ENCODE assay signal across 9 cellular contexts in genomic region chr11:68841718-68842426, GRCh38. TPM values are rescaled to one million over a fixed set of nuclear protein-coding genes. Genes with fewer than 3 reads are reported as not detected.
DNase-seq lines count a peak whose midpoint lies in the region; ATAC-seq, FAIRE-seq and TF ChIP-seq lines count a peak whose summit lies in the region.
"Had no signal": no experiment of that assay in that cellular context is flagged by ENCODE, and none has a peak within 500 bp of the region (broad histone marks: within the 10 kb centered on the region; RNA-seq: fewer than 3 reads in every experiment).

Gene CPT1A (minus strand): TSS chr11:68841916. CDS start chr11:68815474, 26,442 bp downstream.

- in situ Hi-C loops in Caki2 (cut with HindIII; ENCODE audit: low pct_unique_long_range_greater_than_20kb, low sequenced_read_pairs) = no loop called here

- no peak within 1 kb of the TSS for H3K14ac ChIP-seq in H1 (ENCODE audit: insufficient read length)

- H3K4me2 ChIP-seq in H1 (ENCODE audit: insufficient read depth in 1 of 2, low read depth in 2 of 2, low read length in 2 of 2) = peak within 1 kb of the TSS; percentile 93 to 100

- POLR2A ChIA-PET in H1 (lab: Charles Lee; ENCODE audit: partially characterized antibody) = interaction anchor here (1.2 to 3.2 kb wide), 3 partner anchors 13 to 36 kb away, joined by 3 to 11 read pairs (median 6); no protein-coding TSS in a partner anchor

- H2BK5ac ChIP-seq in H1 (ENCODE audit: low read depth, low read length) = no peak within 1 kb of the TSS

- H3K4me1 ChIP-seq in H1 (replicated peaks in 1 of 4; ENCODE audit: control insufficient read depth in 3 of 4, insufficient read depth in 4 of 4, low read length in 3 of 4) = peaks cover 3 to 12% (median 7%) of the 10 kb centered on the region in 4 experiments; a peak in 6 of 7 replicates

- H3K4me3 Mint-ChIP-seq in HFFc6 (peak within 1 kb of the TSS; percentile 86), memory B cell (peak within 1 kb of the TSS; percentile 97)

- H2BK120ac ChIP-seq in H1 (replicated peaks; ENCODE audit: low read depth, low read length) = no peak within 1 kb of the TSS

- no peak for TF ChIP-seq EP300 in H1 (IDR thresholded peaks at IDR 0.05; ENCODE audit: borderline replicate concordance in 1 of 2, low read depth in 2 of 2, low read length in 2 of 2)

- H3K27me3 Mint-ChIP-seq in HFFc6 (ENCODE audit: insufficient read depth) = peaks cover 8% of the 10 kb centered on the region
- no peaks in the 10 kb centered on the region for H3K27me3 Mint-ChIP-seq in memory B cell

- peak within 1 kb of the TSS; percentile 71 for H3K18ac ChIP-seq in H1 (ENCODE audit: extremely low read depth, low read length)

- 37% methylated on average over 25 of the region's 82 CpGs; no CpG with 5 or more reads in 1 of the 2 experiments for WGBS in H1 (ENCODE audit: extremely low coverage in 1 of 2, insufficient coverage in 1 of 2, insufficient read length in 1 of 2, insufficient replicate concordance in 2 of 2, low coverage in 1 of 2, low lambda C conversion rate in 2 of 2, missing lambda C conversion rate in 1 of 2), 2 experiments

- ATAC-seq in memory B cell (ENCODE audit: low read depth) = peak; percentile 40
- ATAC-seq in HG03378 (IDR thresholded peaks at IDR 0.05; ENCODE audit: unreplicated experiment) = no peak

- H4K5ac ChIP-seq in H1 (ENCODE audit: insufficient read length, low read depth, low read length) = no peak within 1 kb of the TSS

- no peaks in the 10 kb centered on the region for H3K79me1 ChIP-seq in H1 (ENCODE audit: low read depth, low read length)

- no peak within 1 kb of the TSS for H3K56ac ChIP-seq in H1 (replicated peaks; ENCODE audit: insufficient read length, low read depth, low read length)

- CTCF ChIA-PET in H1 (lab: Charles Lee; ENCODE audit: partially characterized antibody) = interaction anchor here (0.7 to 3.4 kb wide), 6 partner anchors 13 to 1858 kb away, joined by 4 to 11 read pairs (median 4); no protein-coding TSS in a partner anchor

- no peaks in the 10 kb centered on the region for H3K9me3 ChIP-seq in H1 (ENCODE audit: insufficient read depth in 2 of 2, low read depth in 1 of 2, low read length in 1 of 2)

- peaks cover 2 to 5% of the 10 kb centered on the region in 2 experiments for H4K20me1 ChIP-seq in H1 (replicated peaks in 1 of 2; ENCODE audit: control insufficient read depth in 1 of 2, insufficient read depth in 2 of 2, low read length in 2 of 2)

- H3K9me3 Mint-ChIP-seq in HFFc6 (no peaks in the 10 kb centered on the region), memory B cell (no peaks in the 10 kb centered on the region)

- no peak within 1 kb of the TSS for H3K27ac ChIP-seq in H1 (ENCODE audit: low read depth, low read length)

- H3K9ac ChIP-seq in H1 (replicated peaks in 1 of 4; ENCODE audit: extremely low read depth in 1 of 4, low read depth in 3 of 4, low read length in 3 of 4) = no peak within 1 kb of the TSS; a peak in 1 of 7 replicates

- H3K4me3 ChIP-seq in H1 (ENCODE audit: extremely low read depth in 1 of 4, insufficient read depth in 2 of 4, low read depth in 3 of 4, low read length in 4 of 4) = peak within 1 kb of the TSS; percentile 31 to 69 (median 54)

- no peak for TF ChIP-seq RAD21 in H1 (IDR thresholded peaks at IDR 0.05 in 1 of 2, conservative IDR thresholded peaks at IDR 0.05 in 1 of 2; ENCODE audit: low read depth in 2 of 2, low read length in 2 of 2)

- H4K8ac ChIP-seq in H1 (ENCODE audit: extremely low read depth, insufficient read depth, low read length) = peak within 1 kb of the TSS; percentile 14; the same call in 1 of the 2 replicates

- H2BK20ac ChIP-seq in H1 (ENCODE audit: low read length) = 0 out of 2 replicates have a peak within 1 kb of the TSS, but pooled peaks have one; percentile 48

- no peak within 1 kb of the TSS for H2BK15ac ChIP-seq in H1 (ENCODE audit: low read length)

- H3K4me1 Mint-ChIP-seq in HFFc6 (ENCODE audit: low read depth) (peaks cover 33% of the 10 kb centered on the region), memory B cell (peaks cover 14% of the 10 kb centered on the region)

- peaks cover 27 to 68% (median 53%) of the 10 kb centered on the region in 4 experiments for H3K27me3 ChIP-seq in H1 (replicated peaks in 1 of 4; ENCODE audit: control insufficient read depth in 3 of 4, extremely low read depth in 1 of 4, insufficient read depth in 3 of 4, low read length in 3 of 4)

- H2AK5ac ChIP-seq in H1 (ENCODE audit: low read depth, low read length) = no peak within 1 kb of the TSS

- peak within 1 kb of the TSS; percentile 17; the same call in 1 of the 2 replicates for H2BK12ac ChIP-seq in H1 (ENCODE audit: low read depth, low read length)

- no peak within 1 kb of the TSS for H3K4ac ChIP-seq in H1 (replicated peaks; ENCODE audit: insufficient read length, low read depth, low read length)

- FAIRE-seq in H1 (lab: Jason Lieb, UNC) = no peak
- FAIRE-seq: TTC549 had no signal

- H4K91ac ChIP-seq in H1 (replicated peaks; ENCODE audit: insufficient read length, low read length) = peak within 1 kb of the TSS; percentile 25

- no peaks in the 10 kb centered on the region for H3K36me3 Mint-ChIP-seq in HFFc6 (ENCODE audit: low read depth)
- no peaks in the 10 kb centered on the region for H3K36me3 Mint-ChIP-seq in memory B cell

- no peak within 1 kb of the TSS for H3K23ac ChIP-seq in H1 (ENCODE audit: insufficient read length)

- DNase-seq in Caki2 (ENCODE audit: low read depth) (peak; percentile 45), HFFc6 (peak; percentile 52), NCI-H69 (lab: John Stamatoyannopoulos, UW) (peak; percentile 65), H1 (ENCODE audit: low read depth in 1 of 2, low spot score in 2 of 2) (peak in 1 of 2 experiments; percentile 78), memory B cell (ENCODE audit: low spot score in 2 of 2) (peak; percentile 54 to 65)
- DNase-seq in activated CD8-positive, alpha-beta memory T cell treated with anti-CD3 and anti-CD28 coated beads for 24 hours = peak; percentile 85
- peak; percentile 64 to 68 for DNase-seq in stimulated activated CD8-positive, alpha-beta memory T cell treated with anti-CD3 and anti-CD28 coated beads, Interleukin-15, amount 100 ng/mL, for 48 hours (ENCODE audit: low read depth in 2 of 2)

- no peak within 1 kb of the TSS for H2AFZ ChIP-seq in H1 (ENCODE audit: low read length)

- no peaks in the 10 kb centered on the region for H3K36me3 ChIP-seq in H1 (ENCODE audit: control insufficient read depth in 2 of 4, insufficient read depth in 4 of 4, low read length in 3 of 4)

- TF ChIP-seq CTCF in HFFc6 (IDR thresholded peaks at IDR 0.05) (no peak), H1 (IDR thresholded peaks at IDR 0.05; ENCODE audit: control extremely low read depth in 1 of 3, insufficient read depth in 1 of 3, low read depth in 1 of 3, low read length in 3 of 3) (no peak)

- H3K79me2 ChIP-seq in H1 (ENCODE audit: control insufficient read depth in 1 of 2, insufficient read depth in 2 of 2, low read length in 2 of 2) = no peaks in the 10 kb centered on the region

- TF ChIP-seq POLR2A in H1 (IDR thresholded peaks at IDR 0.05; ENCODE audit: control extremely low read depth in 1 of 2, low read depth in 2 of 2, low read length in 2 of 2) = no peak

- H3K23me2 ChIP-seq in H1 (ENCODE audit: low read depth, low read length) = peaks cover 25% of the 10 kb centered on the region; the same call in 1 of the 2 replicates

- no peak within 1 kb of the TSS for H3K27ac Mint-ChIP-seq in HFFc6
- peak within 1 kb of the TSS; percentile 7 for H3K27ac Mint-ChIP-seq in memory B cell

TF ChIP-seq in H1, 55 proteins besides CTCF, POLR2A, EP300 and RAD21:
- TF ChIP-seq MAX (IDR thresholded peaks at IDR 0.05) (no peak; the same call in 1 of the 2 replicates), TAF7 (optimal IDR thresholded peaks at IDR 0.05; ENCODE audit: borderline replicate concordance, low read depth, low read length) (no peak), EZH2 (IDR thresholded peaks at IDR 0.05; ENCODE audit: low read depth, low read length, severe bottlenecking) (no peak), SIX5 (IDR thresholded peaks at IDR 0.05; ENCODE audit: low read depth, low read length) (no peak), KDM1A (IDR thresholded peaks at IDR 0.05; ENCODE audit: borderline replicate concordance, low read length) (peak; percentile 85; the same call in 1 of the 2 replicates)
- TF ChIP-seq, protein P1, sequence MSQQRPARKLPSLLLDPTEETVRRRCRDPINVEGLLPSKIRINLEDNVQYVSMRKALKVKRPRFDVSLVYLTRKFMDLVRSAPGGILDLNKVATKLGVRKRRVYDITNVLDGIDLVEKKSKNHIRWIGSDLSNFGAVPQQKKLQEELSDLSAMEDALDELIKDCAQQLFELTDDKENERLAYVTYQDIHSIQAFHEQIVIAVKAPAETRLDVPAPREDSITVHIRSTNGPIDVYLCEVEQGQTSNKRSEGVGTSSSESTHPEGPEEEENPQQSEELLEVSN (IDR thresholded peaks at IDR 0.05) = peak; percentile 68; the same call in 1 of the 2 replicates
TF ChIP-seq in H1: peak in this region for 2.

RNA-seq across cellular contexts. Expression of gene CPT1A, which starts in this region (rescaled TPM):
- 26.8 and 30.4 TPM in 2 replicates for total RNA-seq in Caki2 (2014; rRNA removed; shearing (Covaris generic); ENCODE audit: low replicate concordance)
- total RNA-seq in HFFc6 (2021; fragmentation: NEBNext Ultra II Directional; extraction: Animal tissue kit (Norgen Biotek cat#: 25700)) = 10 to 100 TPM; 35.5 to 63.7 (median 55.8) TPM
- 9.6 and 12.2 TPM in 2 replicates for total RNA-seq in H1 (2021; fragmentation: NEBNext Ultra II Directional; extraction: Animal tissue kit (Norgen Biotek cat#: 25700))
- polyA plus RNA-seq in H1 (2011; rRNA removed) = 2.9 and 3.8 TPM in 2 replicates
- polyA plus RNA-seq in H1 (2011; cell fraction: cytosol; rRNA removed) = 3.0 TPM
- polyA plus RNA-seq in H1 (2011; cell fraction: nucleus; rRNA removed) = 5.9 TPM
- 5.4 to 7.2 TPM (median 6.1 TPM) in 4 replicates for polyA plus RNA-seq in H1 (2012, experiment 1 of 2)
- 2.6 TPM for polyA plus RNA-seq in H1 (2012, experiment 2 of 2)
- 9.5 TPM for polyA plus RNA-seq in H1 (2013, experiment 1 of 2)
- 10.8 TPM for polyA plus RNA-seq in H1 (2013, experiment 2 of 2)
- polyA minus RNA-seq in H1 (2011; rRNA and poly(A)+ RNA removed) = 9.7 and 10.9 TPM in 2 replicates
- polyA minus RNA-seq in H1 (2011; cell fraction: cytosol; rRNA and poly(A)+ RNA removed) = 5.1 TPM
- 6.4 TPM for polyA minus RNA-seq in H1 (2011; cell fraction: nucleus; rRNA and poly(A)+ RNA removed)
